1 cellular context compared by ENCODE assay signal in genomic region chr19:39427707-39428106, GRCh38.
TF ChIP-seq lines count a peak whose summit lies in the region.

No MANE protein-coding gene starts in this region.

TF ChIP-seq in IMR-90, 13 proteins besides CTCF, POLR2A, EP300 and RAD21:
- no peak for TF ChIP-seq MAFK (IDR thresholded peaks at IDR 0.05; ENCODE audit: low read depth, low read length)
- TF ChIP-seq RFX5 (IDR thresholded peaks at IDR 0.05; ENCODE audit: low read depth, low read length): no peak
- 0 out of 2 replicates have a peak, but pooled peaks have one; percentile 13 for TF ChIP-seq CEBPB (IDR thresholded peaks at IDR 0.05; ENCODE audit: low read depth, low read length)
- no peak for TF ChIP-seq SMC3 (IDR thresholded peaks at IDR 0.05; ENCODE audit: low read depth, low read length)
- no peak for TF ChIP-seq MXI1 (IDR thresholded peaks at IDR 0.05; ENCODE audit: borderline replicate concordance, low read depth, low read length)
